Comparison of ENCODE assay signal across 26 cellular contexts in genomic region chr1:223038288-223039006, GRCh38.
"Had no signal": no experiment of that assay in that cellular context is flagged by ENCODE, and none has a peak within 500 bp of the region (broad histone marks: within the 10 kb centered on the region; RNA-seq: fewer than 3 reads in every experiment).

No MANE protein-coding gene starts in this region.

- H3K9me3 Mint-ChIP-seq: activated CD4-positive, alpha-beta memory T cell treated with anti-CD3 and anti-CD28 coated beads for 36 hours; activated CD4-positive, alpha-beta T cell treated with anti-CD3 and anti-CD28 coated beads, Interleukin-2, amount 10 ng/mL, durations not matched to agents 24 days and 14 days; activated T-cell treated with anti-CD3 and anti-CD28 coated beads, Interleukin-2, amount 50 U/mL, for 4 hours; activated T-helper 17 cell treated with anti-CD3 and anti-CD28 coated beads, Interleukin-2, amount 50 U/mL, for 72 hours; natural killer cell treated with Interleukin-12 subunit alpha and Interleukin-12 subunit beta and Interleukin-15 and Interleukin-18, amount 100 ng/mL, for 72 hours had no signal

- FAIRE-seq: urothelium cell line had no signal

- H3K27ac Mint-ChIP-seq: activated CD4-positive, alpha-beta memory T cell treated with anti-CD3 and anti-CD28 coated beads for 36 hours; activated CD4-positive, alpha-beta T cell treated with anti-CD3 and anti-CD28 coated beads, Interleukin-2, amount 10 ng/mL, durations not matched to agents 24 days and 14 days; activated T-helper 17 cell treated with anti-CD3 and anti-CD28 coated beads, Interleukin-2, amount 50 U/mL, for 72 hours; natural killer cell treated with Interleukin-12 subunit alpha and Interleukin-12 subunit beta and Interleukin-15 and Interleukin-18, amount 100 ng/mL, for 72 hours; T-helper 17 cell had no signal

- H3K36me3 ChIP-seq: breast epithelium, esophagus muscularis mucosa, heart right ventricle, lower lobe of right lung, suprapubic skin, tibial nerve, WERI-Rb-1 had no signal

- H3K4me3 Mint-ChIP-seq: activated CD4-positive, alpha-beta memory T cell treated with anti-CD3 and anti-CD28 coated beads for 36 hours; activated CD4-positive, alpha-beta T cell treated with anti-CD3 and anti-CD28 coated beads, Interleukin-2, amount 10 ng/mL, durations not matched to agents 24 days and 14 days; activated T-cell treated with anti-CD3 and anti-CD28 coated beads, Interleukin-2, amount 50 U/mL, for 4 hours; activated T-helper 17 cell treated with anti-CD3 and anti-CD28 coated beads, Interleukin-2, amount 50 U/mL, for 72 hours; natural killer cell treated with Interleukin-12 subunit alpha and Interleukin-12 subunit beta and Interleukin-15 and Interleukin-18, amount 100 ng/mL, for 72 hours; T-helper 17 cell had no signal

- H3K4me1 ChIP-seq: breast epithelium, lower lobe of right lung had no signal

- H3K27ac ChIP-seq: breast epithelium, esophagus muscularis mucosa, heart right ventricle, lower lobe of right lung, suprapubic skin, WERI-Rb-1 had no signal

- H3K27me3 Mint-ChIP-seq: activated CD4-positive, alpha-beta T cell treated with anti-CD3 and anti-CD28 coated beads, Interleukin-2, amount 10 ng/mL, durations not matched to agents 24 days and 14 days had no signal

- H3K4me3 ChIP-seq: breast epithelium, esophagus muscularis mucosa, heart right ventricle, lower lobe of right lung, suprapubic skin, tibial nerve had no signal

- DNase-seq: activated CD4-positive, alpha-beta memory T cell treated with anti-CD3 and anti-CD28 coated beads for 36 hours; activated CD4-positive, alpha-beta T cell treated with anti-CD3 and anti-CD28 coated beads, Interleukin-2, amount 10 ng/mL, durations not matched to agents 24 days and 14 days; activated CD4-positive, CD25-positive, alpha-beta regulatory T cell treated with anti-CD3 and anti-CD28 coated beads, Interleukin-2, amount 50 U/mL, for 72 hours; activated gamma-delta T cell treated with Interleukin-2 at 50 U/mL for 16 hours; activated naive CD4-positive, alpha-beta T cell treated with anti-CD3 and anti-CD28 coated beads, Interleukin-2, amount 50 U/mL, for 16 hours; activated T-cell treated with anti-CD3 and anti-CD28 coated beads, Interleukin-2, amount 50 U/mL, for 4 hours; amniotic stem cell; central memory CD4-positive, alpha-beta T cell; foreskin melanocyte; heart right ventricle; kidney glomerular epithelial cell; lower lobe of right lung; mesenchymal stem cell; right cardiac atrium; stimulated activated CD4-positive, alpha-beta T cell treated with anti-CD3 and anti-CD28 coated beads, Interleukin-2, amount 100 ng/mL, for 48 hours; T-helper 17 cell; T1000; WERI-Rb-1 had no signal

- H3K4me1 Mint-ChIP-seq: activated CD4-positive, alpha-beta T cell treated with anti-CD3 and anti-CD28 coated beads, Interleukin-2, amount 10 ng/mL, durations not matched to agents 24 days and 14 days; activated T-helper 17 cell treated with anti-CD3 and anti-CD28 coated beads, Interleukin-2, amount 50 U/mL, for 72 hours had no signal

- H3K27me3 ChIP-seq: breast epithelium, esophagus muscularis mucosa, heart right ventricle, tibial nerve had no signal

- H3K9me3 ChIP-seq: breast epithelium, esophagus muscularis mucosa, heart right ventricle, lower lobe of right lung, suprapubic skin, tibial nerve had no signal

- ATAC-seq: activated T-cell treated with anti-CD3 and anti-CD28 coated beads, Interleukin-2, amount 50 U/mL, for 4 hours; activated T-helper 17 cell treated with anti-CD3 and anti-CD28 coated beads, Interleukin-2, amount 50 U/mL, for 72 hours; left lobe of liver; T-helper 17 cell had no signal
